1 cellular context compared by ENCODE assay signal in the genomic region with DNA sequence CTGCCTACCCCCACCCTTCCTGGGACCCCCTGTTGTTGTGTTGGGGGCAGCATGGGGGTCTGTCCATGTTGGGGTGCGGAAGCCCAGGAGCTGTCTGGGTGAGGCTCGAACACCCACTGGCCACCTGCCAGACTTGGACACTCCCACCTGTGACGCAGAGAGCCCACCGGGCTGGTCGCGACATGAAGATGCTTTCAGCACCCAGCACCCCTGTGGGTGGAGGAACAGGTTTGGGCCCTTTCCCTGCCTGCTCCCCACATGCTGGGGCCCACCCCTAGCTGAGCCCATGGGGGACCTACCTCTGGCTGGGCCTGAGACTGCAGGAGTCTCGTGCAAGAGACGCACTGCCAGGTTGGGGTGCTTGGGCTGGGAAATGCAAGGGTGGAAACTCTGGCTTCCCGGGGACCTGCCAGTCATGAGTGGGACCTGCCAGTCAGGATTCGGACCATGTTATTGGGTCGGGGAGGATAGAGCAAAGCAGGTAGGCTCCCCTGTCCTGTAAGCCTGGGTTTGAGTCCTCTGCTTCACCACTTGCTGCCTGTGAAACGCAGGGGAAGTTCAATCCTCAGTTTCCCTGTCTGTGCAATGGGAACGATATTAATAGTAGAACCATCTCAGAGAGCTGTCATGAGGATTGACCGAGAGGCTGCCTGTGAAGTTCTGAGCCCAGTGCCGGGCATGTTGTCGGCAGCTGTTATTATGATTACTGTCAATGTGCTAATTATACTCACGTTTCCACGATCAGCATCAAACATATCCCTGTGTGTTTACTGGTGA.
TF ChIP-seq lines count a peak whose summit lies in the region.

No MANE protein-coding gene starts in this region.

TF ChIP-seq in GM23338, 12 proteins besides CTCF, POLR2A, EP300 and RAD21 (continued from another document):
- TF ChIP-seq EZH2 (IDR thresholded peaks at IDR 0.05; ENCODE audit: low read depth, unreplicated experiment) (no peak), POLR2AphosphoS5 (IDR thresholded peaks at IDR 0.05; ENCODE audit: low read depth) (no peak), EZH2phosphoT487 (IDR thresholded peaks at IDR 0.05; ENCODE audit: unreplicated experiment) (no peak)
- TF ChIP-seq, protein P1, sequence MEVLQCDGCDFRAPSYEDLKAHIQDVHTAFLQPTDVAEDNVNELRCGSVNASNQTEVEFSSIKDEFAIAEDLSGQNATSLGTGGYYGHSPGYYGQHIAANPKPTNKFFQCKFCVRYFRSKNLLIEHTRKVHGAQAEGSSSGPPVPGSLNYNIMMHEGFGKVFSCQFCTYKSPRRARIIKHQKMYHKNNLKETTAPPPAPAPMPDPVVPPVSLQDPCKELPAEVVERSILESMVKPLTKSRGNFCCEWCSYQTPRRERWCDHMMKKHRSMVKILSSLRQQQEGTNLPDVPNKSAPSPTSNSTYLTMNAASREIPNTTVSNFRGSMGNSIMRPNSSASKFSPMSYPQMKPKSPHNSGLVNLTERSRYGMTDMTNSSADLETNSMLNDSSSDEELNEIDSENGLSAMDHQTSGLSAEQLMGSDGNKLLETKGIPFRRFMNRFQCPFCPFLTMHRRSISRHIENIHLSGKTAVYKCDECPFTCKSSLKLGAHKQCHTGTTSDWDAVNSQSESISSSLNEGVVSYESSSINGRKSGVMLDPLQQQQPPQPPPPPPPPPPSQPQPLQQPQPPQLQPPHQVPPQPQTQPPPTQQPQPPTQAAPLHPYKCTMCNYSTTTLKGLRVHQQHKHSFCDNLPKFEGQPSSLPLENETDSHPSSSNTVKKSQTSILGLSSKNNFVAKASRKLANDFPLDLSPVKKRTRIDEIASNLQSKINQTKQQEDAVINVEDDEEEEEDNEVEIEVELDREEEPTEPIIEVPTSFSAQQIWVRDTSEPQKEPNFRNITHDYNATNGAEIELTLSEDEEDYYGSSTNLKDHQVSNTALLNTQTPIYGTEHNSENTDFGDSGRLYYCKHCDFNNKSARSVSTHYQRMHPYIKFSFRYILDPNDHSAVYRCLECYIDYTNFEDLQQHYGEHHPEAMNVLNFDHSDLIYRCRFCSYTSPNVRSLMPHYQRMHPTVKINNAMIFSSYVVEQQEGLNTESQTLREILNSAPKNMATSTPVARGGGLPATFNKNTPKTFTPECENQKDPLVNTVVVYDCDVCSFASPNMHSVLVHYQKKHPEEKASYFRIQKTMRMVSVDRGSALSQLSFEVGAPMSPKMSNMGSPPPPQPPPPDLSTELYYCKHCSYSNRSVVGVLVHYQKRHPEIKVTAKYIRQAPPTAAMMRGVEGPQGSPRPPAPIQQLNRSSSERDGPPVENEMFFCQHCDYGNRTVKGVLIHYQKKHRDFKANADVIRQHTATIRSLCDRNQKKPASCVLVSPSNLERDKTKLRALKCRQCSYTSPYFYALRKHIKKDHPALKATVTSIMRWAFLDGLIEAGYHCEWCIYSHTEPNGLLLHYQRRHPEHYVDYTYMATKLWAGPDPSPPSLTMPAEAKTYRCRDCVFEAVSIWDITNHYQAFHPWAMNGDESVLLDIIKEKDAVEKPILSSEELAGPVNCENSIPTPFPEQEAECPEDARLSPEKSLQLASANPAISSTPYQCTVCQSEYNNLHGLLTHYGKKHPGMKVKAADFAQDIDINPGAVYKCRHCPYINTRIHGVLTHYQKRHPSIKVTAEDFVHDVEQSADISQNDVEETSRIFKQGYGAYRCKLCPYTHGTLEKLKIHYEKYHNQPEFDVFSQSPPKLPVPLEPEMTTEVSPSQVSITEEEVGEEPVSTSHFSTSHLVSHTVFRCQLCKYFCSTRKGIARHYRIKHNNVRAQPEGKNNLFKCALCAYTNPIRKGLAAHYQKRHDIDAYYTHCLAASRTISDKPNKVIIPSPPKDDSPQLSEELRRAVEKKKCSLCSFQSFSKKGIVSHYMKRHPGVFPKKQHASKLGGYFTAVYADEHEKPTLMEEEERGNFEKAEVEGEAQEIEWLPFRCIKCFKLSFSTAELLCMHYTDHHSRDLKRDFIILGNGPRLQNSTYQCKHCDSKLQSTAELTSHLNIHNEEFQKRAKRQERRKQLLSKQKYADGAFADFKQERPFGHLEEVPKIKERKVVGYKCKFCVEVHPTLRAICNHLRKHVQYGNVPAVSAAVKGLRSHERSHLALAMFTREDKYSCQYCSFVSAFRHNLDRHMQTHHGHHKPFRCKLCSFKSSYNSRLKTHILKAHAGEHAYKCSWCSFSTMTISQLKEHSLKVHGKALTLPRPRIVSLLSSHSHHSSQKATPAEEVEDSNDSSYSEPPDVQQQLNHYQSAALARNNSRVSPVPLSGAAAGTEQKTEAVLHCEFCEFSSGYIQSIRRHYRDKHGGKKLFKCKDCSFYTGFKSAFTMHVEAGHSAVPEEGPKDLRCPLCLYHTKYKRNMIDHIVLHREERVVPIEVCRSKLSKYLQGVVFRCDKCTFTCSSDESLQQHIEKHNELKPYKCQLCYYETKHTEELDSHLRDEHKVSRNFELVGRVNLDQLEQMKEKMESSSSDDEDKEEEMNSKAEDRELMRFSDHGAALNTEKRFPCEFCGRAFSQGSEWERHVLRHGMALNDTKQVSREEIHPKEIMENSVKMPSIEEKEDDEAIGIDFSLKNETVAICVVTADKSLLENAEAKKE (CRISPR knock-in tag; IDR thresholded peaks at IDR 0.05), result no peak
TF ChIP-seq in GM23338: peak in this region for 0.
